In the genomic region with DNA sequence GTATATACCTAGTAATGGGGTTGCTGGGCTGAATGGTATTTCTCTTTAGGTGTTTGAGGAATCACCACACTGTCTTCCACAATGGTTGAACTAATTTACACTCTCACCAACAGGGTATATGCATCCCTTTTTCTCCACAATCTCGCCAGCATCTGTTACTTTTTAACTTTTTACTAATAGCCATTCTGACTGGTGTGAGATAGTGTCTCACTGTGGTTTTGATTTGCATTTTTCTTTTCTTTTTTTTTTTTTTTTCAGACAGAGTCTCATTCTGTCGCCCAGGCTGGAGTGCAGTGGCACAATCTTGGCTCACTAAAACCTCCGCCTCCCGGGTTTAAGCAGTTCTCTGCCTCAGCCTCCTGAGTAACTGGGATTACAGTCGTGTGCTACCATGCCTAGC, we compare ENCODE assay signal across 8 cellular contexts.
DNase-seq lines count a peak whose midpoint lies in the region; ATAC-seq lines count a peak whose summit lies in the region.
"Not testable (repeated sequence)": the region's sequence is repeated elsewhere in the genome, so short reads cannot be mapped to it uniquely, and the experiment has no call there.

No MANE protein-coding gene starts in this region.

- H2BK12ac ChIP-seq in mesenchymal stem cell (ENCODE audit: low read length in 2 of 2), result not testable (repeated sequence)

- in situ Hi-C loops in Caki2 (cut with HindIII; ENCODE audit: low pct_unique_long_range_greater_than_20kb, low sequenced_read_pairs), result not testable (repeated sequence)

- 86% methylated on average over 4 of the region's 5 CpGs for WGBS in mesenchymal stem cell

- not testable (repeated sequence) for H3K79me1 ChIP-seq in mesenchymal stem cell (replicated peaks; ENCODE audit: low read length, poor library complexity, severe bottlenecking)

- H3K27ac ChIP-seq in mesenchymal stem cell (ENCODE audit: low read length, poor library complexity, severe bottlenecking), result peak overlapping the region; percentile 68

- H3K4me1 ChIP-seq in mesenchymal stem cell (ENCODE audit: control insufficient read depth, insufficient read depth, low read depth, low read length), result not testable (repeated sequence)

- H3K18ac ChIP-seq in mesenchymal stem cell (ENCODE audit: low read depth in 1 of 2, low read length in 2 of 2), result not testable (repeated sequence)

- H3K4me3 ChIP-seq in mesenchymal stem cell (ENCODE audit: insufficient read depth in 1 of 2, low read depth in 1 of 2, low read length in 2 of 2), result not testable (repeated sequence)

- not testable (repeated sequence) for H4K8ac ChIP-seq in mesenchymal stem cell (ENCODE audit: low read length)

- ATAC-seq in GM18870 (IDR thresholded peaks at IDR 0.05; ENCODE audit: unreplicated experiment), result peak; percentile 95
- ATAC-seq in GM19463 (IDR thresholded peaks at IDR 0.05; ENCODE audit: unreplicated experiment), result peak; percentile 69
- ATAC-seq in GM21786 (IDR thresholded peaks at IDR 0.05; ENCODE audit: unreplicated experiment), result peak; percentile 76
- peak; percentile 64 for ATAC-seq in HG02938 (IDR thresholded peaks at IDR 0.05; ENCODE audit: unreplicated experiment)
- peak; percentile 68 for ATAC-seq in HG03175 (IDR thresholded peaks at IDR 0.05; ENCODE audit: unreplicated experiment)

- H2BK5ac ChIP-seq in mesenchymal stem cell (ENCODE audit: low read depth, low read length, poor library complexity, severe bottlenecking), result not testable (repeated sequence)

- H3K14ac ChIP-seq in mesenchymal stem cell (ENCODE audit: low read length in 2 of 2), result not testable (repeated sequence)

- H3K27me3 ChIP-seq in mesenchymal stem cell (ENCODE audit: control insufficient read depth in 1 of 2, insufficient read depth in 1 of 2, low read length in 2 of 2), result not testable (repeated sequence)

- H3K4me2 ChIP-seq in mesenchymal stem cell (ENCODE audit: low read length, poor library complexity, severe bottlenecking), result not testable (repeated sequence)

- not testable (repeated sequence) for H3K9me3 ChIP-seq in mesenchymal stem cell (ENCODE audit: control insufficient read depth, low read length)

- not testable (repeated sequence) for H2BK15ac ChIP-seq in mesenchymal stem cell (ENCODE audit: low read depth, poor library complexity, severe bottlenecking)

- H3K23ac ChIP-seq in mesenchymal stem cell (ENCODE audit: low read length in 2 of 2), result not testable (repeated sequence)

- H3K9ac ChIP-seq in mesenchymal stem cell (ENCODE audit: low read length), result not testable (repeated sequence)

- H2BK120ac ChIP-seq in mesenchymal stem cell (ENCODE audit: low read depth, low read length), result not testable (repeated sequence)

- not testable (repeated sequence) for H2AK5ac ChIP-seq in mesenchymal stem cell (ENCODE audit: low read length, severe bottlenecking)

- not testable (repeated sequence) for H3K4ac ChIP-seq in mesenchymal stem cell (ENCODE audit: low read depth in 1 of 2, low read length in 2 of 2)

- peak; percentile 87 for DNase-seq in Caki2 (ENCODE audit: low read depth)
- DNase-seq in HK-2 (ENCODE audit: unreplicated experiment), result peak; percentile 35
- DNase-seq in mesenchymal stem cell, result not testable (repeated sequence)

- not testable (repeated sequence) for H4K91ac ChIP-seq in mesenchymal stem cell (ENCODE audit: low read length)

- H3K36me3 ChIP-seq in mesenchymal stem cell (ENCODE audit: control insufficient read depth in 1 of 2, insufficient read depth in 2 of 2, low read depth in 1 of 2, low read length in 2 of 2), result not testable (repeated sequence)

- not testable (repeated sequence) for H2AFZ ChIP-seq in mesenchymal stem cell (ENCODE audit: low read depth, low read length)
